Comparison of ENCODE assay signal across 18 cellular contexts in the genomic region with DNA sequence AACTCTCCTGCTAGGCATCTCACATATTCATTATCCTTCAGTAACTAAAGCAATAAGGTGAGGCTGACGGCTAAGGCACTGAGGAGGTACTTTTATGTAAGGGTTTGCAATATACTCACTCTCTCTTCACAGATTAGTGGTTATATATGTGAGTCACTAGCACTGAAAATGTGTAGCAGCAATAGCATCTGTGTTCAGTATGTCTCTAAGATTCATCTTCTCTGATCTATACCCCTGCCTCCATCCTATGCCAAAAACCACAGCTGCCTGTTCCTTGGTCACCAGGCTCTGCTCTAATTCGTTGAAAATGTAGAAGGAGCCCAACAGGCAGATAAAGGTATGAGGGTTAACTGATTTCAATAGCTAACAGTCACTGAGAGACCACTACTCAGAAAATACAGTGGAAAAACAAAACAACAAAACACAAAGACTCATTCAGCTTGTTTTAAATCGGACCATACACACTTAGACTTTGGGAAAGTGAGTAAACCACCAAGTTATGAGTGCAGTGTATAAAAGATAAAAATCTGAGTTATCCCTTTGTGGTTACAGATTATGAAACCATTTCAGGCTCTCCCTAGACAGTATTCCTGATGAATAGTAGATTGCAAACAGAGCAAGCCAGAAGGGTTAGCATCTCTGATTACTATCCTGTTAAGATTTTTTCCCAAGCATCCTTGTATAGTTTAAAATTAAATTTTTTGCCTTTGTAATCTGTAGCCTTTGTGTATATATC.
DNase-seq lines count a peak whose midpoint lies in the region; ATAC-seq and TF ChIP-seq lines count a peak whose summit lies in the region.
"Had no signal": no experiment of that assay in that cellular context is flagged by ENCODE, and none has a peak within 500 bp of the region (broad histone marks: within the 10 kb centered on the region; RNA-seq: fewer than 3 reads in every experiment).

No MANE protein-coding gene starts in this region.

- no peaks in the 10 kb centered on the region for H3K27me3 ChIP-seq in mammary epithelial cell (ENCODE audit: insufficient read depth, low read length)

- H3K4me1 ChIP-seq in mammary epithelial cell (ENCODE audit: insufficient read depth, low read length), result peaks cover 13% of the 10 kb centered on the region

- no peak overlapping the region for H3K4me3 Mint-ChIP-seq in mesothelial cell of epicardium

- H4K20me1 ChIP-seq in mammary epithelial cell (ENCODE audit: insufficient read depth, low read length), result no peaks in the 10 kb centered on the region

- BruUV-seq in mammary epithelial cell (replicated peaks; lab: Mats Ljungman, UMichigan), result no TSS peak

- no peak overlapping the region for H3K27ac ChIP-seq in mammary epithelial cell (ENCODE audit: insufficient read depth, low read depth, low read length)
- H3K27ac ChIP-seq: C4-2B, skin epidermis had no signal

- ATAC-seq in GM18519 (IDR thresholded peaks at IDR 0.05; ENCODE audit: low FRiP score, unreplicated experiment) (no peak), GM19351 (IDR thresholded peaks at IDR 0.05; ENCODE audit: unreplicated experiment) (no peak)
- ATAC-seq: left ventricle myocardium superior had no signal

- no peak overlapping the region for H2AFZ ChIP-seq in mammary epithelial cell (ENCODE audit: low read depth, low read length)

- in situ Hi-C loops in mammary epithelial cell (cut with MboI; ENCODE audit: low sequenced_read_pairs in 2 of 2), result no loop called here

- no peak overlapping the region for H3K9ac ChIP-seq in mammary epithelial cell (ENCODE audit: insufficient read depth, low read length)

- peak; percentile 65 for DNase-seq in EL
- DNase-seq in NCI-H226, result peak; percentile 17
- peak; percentile 77 for DNase-seq in mammary epithelial cell
- DNase-seq in mesothelial cell of epicardium (ENCODE audit: low spot score in 2 of 2, unreplicated experiment in 2 of 2), result no peak
- DNase-seq in activated naive CD4-positive, alpha-beta T cell treated with Interleukin-2 at 50 U/mL for 16 hours, result no peak
- no peak for DNase-seq in activated gamma-delta T cell treated with Interleukin-2 at 50 U/mL for 16 hours
- DNase-seq: activated CD4-positive, alpha-beta T cell treated with anti-CD3 and anti-CD28 coated beads for 1 hour; DMS153; foreskin melanocyte; GOT3; left ventricle myocardium superior; NCI-H1436 treated with DMSO at 0.1 percent for 48 hours; NK-92 treated with Interleukin-12 subunit alpha and Interleukin-12 subunit beta, amount 100 ng/mL, for 24 hours; Right ventricle myocardium superior had no signal

- H3K36me3 Mint-ChIP-seq in mesothelial cell of epicardium, result peaks cover 14% of the 10 kb centered on the region

- no peaks in the 10 kb centered on the region for H3K27me3 Mint-ChIP-seq in mesothelial cell of epicardium (ENCODE audit: low read depth)

- no peak overlapping the region for H3K4me2 ChIP-seq in mammary epithelial cell (ENCODE audit: insufficient read depth, low read depth, low read length)

- peaks cover 12% of the 10 kb centered on the region for H3K9me3 Mint-ChIP-seq in mesothelial cell of epicardium

- no peaks in the 10 kb centered on the region for H3K9me3 ChIP-seq in mammary epithelial cell (replicated peaks; ENCODE audit: insufficient read depth, low read length)

- no peak overlapping the region for H3K4me3 ChIP-seq in mammary epithelial cell (replicated peaks in 1 of 3; ENCODE audit: insufficient read depth in 1 of 3, low read depth in 2 of 3, low read length in 3 of 3)
- H3K4me3 ChIP-seq: skin epidermis had no signal

- intact Hi-C loops in mammary epithelial cell (cut with micrococcal nuclease), result no loop called here

- H3K27ac Mint-ChIP-seq in mesothelial cell of epicardium, result peak overlapping the region; percentile 96

- peaks cover 59% of the 10 kb centered on the region for H3K4me1 Mint-ChIP-seq in mesothelial cell of epicardium

- CTCF ChIA-PET in mammary epithelial cell (lab: Charles Lee; ENCODE audit: low non-redundant PET), result no interaction called here

- no peaks in the 10 kb centered on the region for H3K79me2 ChIP-seq in mammary epithelial cell (ENCODE audit: insufficient read depth, low read length)

- no peaks in the 10 kb centered on the region for H3K36me3 ChIP-seq in mammary epithelial cell (ENCODE audit: insufficient read depth, low read length)

- dilution Hi-C loops in mammary epithelial cell (cut with HindIII; ENCODE audit: low sequenced_read_pairs), result no loop called here

- no peak for TF ChIP-seq CTCF in mammary epithelial cell (conservative IDR thresholded peaks at IDR 0.05 in 1 of 2, IDR thresholded peaks at IDR 0.05 in 1 of 2; ENCODE audit: extremely low read depth in 1 of 2, insufficient read depth in 1 of 2, low read depth in 1 of 2, low read length in 2 of 2)
- TF ChIP-seq CTCF in mesothelial cell of epicardium (IDR thresholded peaks at IDR 0.05; ENCODE audit: unreplicated experiment), result no peak

- 41% methylated on average over 3 of the region's 3 CpGs for WGBS in mammary epithelial cell (ENCODE audit: low coverage, missing lambda C conversion rate)

Comparison
In these comparisons a context has a peak if more than half of its experiments do, and no peak if none do; other contexts are left out.
1. DNase-seq: peak in EL (single experiment), NCI-H226 (single experiment) and mammary epithelial cell (single experiment); none in mesothelial cell of epicardium (0 of 2), activated naive CD4-positive, alpha-beta T cell treated with Interleukin-2 at 50 U/mL for 16 hours (single experiment) and activated gamma-delta T cell treated with Interleukin-2 at 50 U/mL for 16 hours (single experiment).